Comparison of ENCODE assay signal across 9 cellular contexts in genomic region chr3:143644370-143645089, GRCh38.
DNase-seq lines count a peak whose midpoint lies in the region; ATAC-seq and TF ChIP-seq lines count a peak whose summit lies in the region.
"Had no signal": no experiment of that assay in that cellular context is flagged by ENCODE, and none has a peak within 500 bp of the region (broad histone marks: within the 10 kb centered on the region; RNA-seq: fewer than 3 reads in every experiment).

No MANE protein-coding gene starts in this region.

- H3K4me3 ChIP-seq in mammary epithelial cell (replicated peaks in 1 of 3; ENCODE audit: insufficient read depth in 1 of 3, low read depth in 2 of 3, low read length in 3 of 3): no peak overlapping the region
- H3K4me3 ChIP-seq in kidney epithelial cell (ENCODE audit: low read depth, low read length): no peak overlapping the region
- peak overlapping the region in 1 of 5 donors; percentile 17 for H3K4me3 ChIP-seq in subcutaneous abdominal adipose tissue (ENCODE audit: low read depth in 1 of 5, low read length in 5 of 5)

- H3K9ac ChIP-seq in mammary epithelial cell (ENCODE audit: insufficient read depth, low read length) (no peak overlapping the region), subcutaneous abdominal adipose tissue (ENCODE audit: low read length in 5 of 5) (peak overlapping the region in 2 of 5 donors; percentile 28 to 43)

- CTCF ChIA-PET in mammary epithelial cell (lab: Charles Lee; ENCODE audit: low non-redundant PET): interaction anchor here (0.7 to 1.0 kb wide), 3 partner anchors 308 to 573 kb away, joined by 3 to 9 read pairs (median 7); no protein-coding TSS in a partner anchor

- BruUV-seq in mammary epithelial cell (replicated peaks; lab: Mats Ljungman, UMichigan): no TSS peak

- no peaks in the 10 kb centered on the region for H4K20me1 ChIP-seq in mammary epithelial cell (ENCODE audit: insufficient read depth, low read length)

- peak; percentile 32 for DNase-seq in activated T-cell treated with anti-CD3 and anti-CD28 coated beads, Interleukin-2, amount 50 U/mL, for 24 hours
- DNase-seq in activated T-cell treated with anti-CD3 and anti-CD28 coated beads, Interleukin-2, amount 50 U/mL, for 1 hour: no peak
- DNase-seq in NCI-H774 (lab: John Stamatoyannopoulos, UW) (peak; percentile 47), mammary epithelial cell (peak; percentile 64), kidney epithelial cell (ENCODE audit: low read depth) (peak; percentile 53)

- H3K27me3 ChIP-seq in mammary epithelial cell (ENCODE audit: insufficient read depth, low read length) (no peaks in the 10 kb centered on the region), kidney epithelial cell (ENCODE audit: control insufficient read depth, insufficient read depth, low read length) (no peaks in the 10 kb centered on the region), subcutaneous abdominal adipose tissue (ENCODE audit: control insufficient read depth in 5 of 5, insufficient read depth in 4 of 5, low read length in 5 of 5) (no peaks in the 10 kb centered on the region)

- H3K27ac Mint-ChIP-seq in activated T-cell treated with anti-CD3 and anti-CD28 coated beads, Interleukin-2, amount 50 U/mL, for 24 hours: no peak overlapping the region

- dilution Hi-C loops in mammary epithelial cell (cut with HindIII; ENCODE audit: low sequenced_read_pairs): no loop called here

- no peak overlapping the region for H3K27ac ChIP-seq in mammary epithelial cell (ENCODE audit: insufficient read depth, low read depth, low read length)
- H3K27ac ChIP-seq in subcutaneous abdominal adipose tissue (ENCODE audit: low read depth, low read length): peak overlapping the region; percentile 80

- intact Hi-C loops in mammary epithelial cell (cut with micrococcal nuclease): loop anchor here (1.0 to 10.0 kb wide), 8 partner anchors 30 to 573 kb away; no protein-coding TSS in a partner anchor

- peak overlapping the region; percentile 51 for H2AFZ ChIP-seq in mammary epithelial cell (ENCODE audit: low read depth, low read length)

- H3K36me3 ChIP-seq in mammary epithelial cell (ENCODE audit: insufficient read depth, low read length) (no peaks in the 10 kb centered on the region), kidney epithelial cell (ENCODE audit: control insufficient read depth, insufficient read depth, low read length) (no peaks in the 10 kb centered on the region), subcutaneous abdominal adipose tissue (ENCODE audit: control insufficient read depth in 5 of 5, insufficient read depth in 5 of 5, low read length in 5 of 5) (peaks cover 0 to 4% (median 0%) of the 10 kb centered on the region in 5 donors)

- WGBS in mammary epithelial cell (ENCODE audit: low coverage, missing lambda C conversion rate): 73% methylated on average over 4 of the region's 4 CpGs

- no peak overlapping the region for H3K4me3 Mint-ChIP-seq in activated T-cell treated with anti-CD3 and anti-CD28 coated beads, Interleukin-2, amount 50 U/mL, for 24 hours
- H3K4me3 Mint-ChIP-seq: central memory CD8-positive, alpha-beta T cell had no signal

- in situ Hi-C loops in mammary epithelial cell (cut with MboI; ENCODE audit: low sequenced_read_pairs in 2 of 2): loop anchor here (10.0 to 25.0 kb wide), 3 partner anchors 210 to 610 kb away; no protein-coding TSS in a partner anchor

- H3K36me3 Mint-ChIP-seq in activated T-cell treated with anti-CD3 and anti-CD28 coated beads, Interleukin-2, amount 50 U/mL, for 24 hours (ENCODE audit: low read depth): peaks cover 4% of the 10 kb centered on the region

- no peaks in the 10 kb centered on the region for H3K4me1 Mint-ChIP-seq in activated T-cell treated with anti-CD3 and anti-CD28 coated beads, Interleukin-2, amount 50 U/mL, for 24 hours (ENCODE audit: low read depth)
- H3K4me1 Mint-ChIP-seq: central memory CD8-positive, alpha-beta T cell had no signal

- H3K79me2 ChIP-seq in mammary epithelial cell (ENCODE audit: insufficient read depth, low read length): no peaks in the 10 kb centered on the region

- H3K9me3 Mint-ChIP-seq in activated T-cell treated with anti-CD3 and anti-CD28 coated beads, Interleukin-2, amount 50 U/mL, for 24 hours: peaks cover 6% of the 10 kb centered on the region

- H3K4me1 ChIP-seq in mammary epithelial cell (ENCODE audit: insufficient read depth, low read length) (no peaks in the 10 kb centered on the region), subcutaneous abdominal adipose tissue (ENCODE audit: control insufficient read depth in 5 of 5, insufficient read depth in 5 of 5, low read length in 5 of 5) (peaks cover 4 to 21% (median 10%) of the 10 kb centered on the region in 5 donors)

- ATAC-seq in HG03442 (IDR thresholded peaks at IDR 0.05; ENCODE audit: unreplicated experiment) (peak; percentile 47), GM18870 (IDR thresholded peaks at IDR 0.05; ENCODE audit: unreplicated experiment) (no peak)

- H3K9me3 ChIP-seq in mammary epithelial cell (replicated peaks; ENCODE audit: insufficient read depth, low read length): no peaks in the 10 kb centered on the region
- peaks cover 0 to 3% (median 0%) of the 10 kb centered on the region in 5 donors for H3K9me3 ChIP-seq in subcutaneous abdominal adipose tissue (ENCODE audit: control insufficient read depth in 5 of 5, low read length in 5 of 5)

- H3K27me3 Mint-ChIP-seq in activated T-cell treated with anti-CD3 and anti-CD28 coated beads, Interleukin-2, amount 50 U/mL, for 24 hours: no peaks in the 10 kb centered on the region
- H3K27me3 Mint-ChIP-seq: central memory CD8-positive, alpha-beta T cell had no signal

- no peak overlapping the region for H3K4me2 ChIP-seq in mammary epithelial cell (ENCODE audit: insufficient read depth, low read depth, low read length)

- TF ChIP-seq CTCF in mammary epithelial cell (conservative IDR thresholded peaks at IDR 0.05 in 1 of 2, IDR thresholded peaks at IDR 0.05 in 1 of 2; ENCODE audit: extremely low read depth in 1 of 2, insufficient read depth in 1 of 2, low read depth in 1 of 2, low read length in 2 of 2) (peak; percentile 51 to 76), kidney epithelial cell (IDR thresholded peaks at IDR 0.05; ENCODE audit: insufficient read depth, low read length, poor library complexity, severe bottlenecking) (peak; percentile 61)
